Comparison of ENCODE assay signal across 5 cellular contexts in genomic region chr20:60955687-60956086, GRCh38.
"Had no signal": no experiment of that assay in that cellular context is flagged by ENCODE, and none has a peak within 500 bp of the region (broad histone marks: within the 10 kb centered on the region; RNA-seq: fewer than 3 reads in every experiment).

No MANE protein-coding gene starts in this region.

- H3K4me3 ChIP-seq: GM23338, K562 had no signal

- ATAC-seq: GM23338, K562 had no signal

- DNase-seq: H9, HCEC 1CT, IMR-90 had no signal
